In genomic region chrX:30577362-30577961, GRCh38 we compare ENCODE assay signal across 1 cellular context.
A peak's percentile ranks its signal among the peaks of the same experiment; 100 is the strongest.
TF ChIP-seq lines count a peak whose summit lies in the region.

Gene TASL (minus strand): TSS chrX:30577766. CDS start chrX:30560355, 17,411 bp downstream.

TF ChIP-seq in GM12878, 131 proteins besides CTCF, POLR2A, EP300 and RAD21 (continued from another document and continues in another):
- TF ChIP-seq KAT2A (conservative IDR thresholded peaks at IDR 0.05; ENCODE audit: control insufficient read depth, low read depth, low read length) (no peak), STAT1 (conservative IDR thresholded peaks at IDR 0.05) (no peak), NFXL1 (IDR thresholded peaks at IDR 0.05; ENCODE audit: borderline replicate concordance) (no peak), BCL11A (IDR thresholded peaks at IDR 0.05; ENCODE audit: low read depth, low read length) (peak; percentile 86), ZNF687 (IDR thresholded peaks at IDR 0.05) (peak; percentile 57), CREB1 (IDR thresholded peaks at IDR 0.05; ENCODE audit: low read depth) (no peak; the same call in 1 of the 2 replicates), ATF7 (IDR thresholded peaks at IDR 0.05; ENCODE audit: low read depth) (peak; percentile 67), CBX5 (IDR thresholded peaks at IDR 0.05; ENCODE audit: low read depth) (peak; percentile 83; the same call in 1 of the 2 replicates), HCFC1 (IDR thresholded peaks at IDR 0.05; ENCODE audit: low read length) (no peak), KLF5 (IDR thresholded peaks at IDR 0.05; ENCODE audit: partially characterized antibody) (no peak), SUPT20H (IDR thresholded peaks at IDR 0.05; ENCODE audit: borderline replicate concordance, control insufficient read depth, low read depth, low read length) (no peak), PRDM15 (CRISPR knock-in tag; IDR thresholded peaks at IDR 0.05) (no peak), WRNIP1 (IDR thresholded peaks at IDR 0.05; ENCODE audit: borderline replicate concordance, low read depth, low read length) (no peak), POU2F2 (IDR thresholded peaks at IDR 0.05; ENCODE audit: borderline replicate concordance, low read depth, low read length) (peak; percentile 67; the same call in 1 of the 3 replicates), MTA3 (IDR thresholded peaks at IDR 0.05; ENCODE audit: borderline replicate concordance, low read length) (no peak), RBBP5 (conservative IDR thresholded peaks at IDR 0.05) (no peak), SP1 (IDR thresholded peaks at IDR 0.05; ENCODE audit: low read depth, low read length) (peak; percentile 74), TBL1XR1 (IDR thresholded peaks at IDR 0.05; ENCODE audit: low read depth, low read length) (peak; percentile 89), NFIC (IDR thresholded peaks at IDR 0.05; ENCODE audit: low read depth, low read length) (peak; percentile 90), PAX5 (IDR thresholded peaks at IDR 0.05; ENCODE audit: borderline replicate concordance, low read depth, low read length) (peak; percentile 80; the same call in 1 of the 2 replicates), FOXM1 (IDR thresholded peaks at IDR 0.05; ENCODE audit: low read depth, low read length) (peak; percentile 92), BHLHE40 (IDR thresholded peaks at IDR 0.05; ENCODE audit: borderline replicate concordance in 1 of 2, low read depth in 2 of 2, low read length in 1 of 2) (peak; percentile 38 to 63; a peak in 2 of 4 replicates), IRF3 (IDR thresholded peaks at IDR 0.05) (no peak), E2F4 (IDR thresholded peaks at IDR 0.05; ENCODE audit: low read depth, low read length) (no peak), DPF2 (IDR thresholded peaks at IDR 0.05) (peak; percentile 62; the same call in 1 of the 2 replicates), USF2 (IDR thresholded peaks at IDR 0.05; ENCODE audit: borderline replicate concordance, low read depth, low read length) (no peak), STAT3 (IDR thresholded peaks at IDR 0.05; ENCODE audit: low read depth, low read length) (no peak), ATF3 (IDR thresholded peaks at IDR 0.05; ENCODE audit: borderline replicate concordance, extremely low read depth, low read depth, low read length) (no peak), ZBED1 (IDR thresholded peaks at IDR 0.05; ENCODE audit: borderline replicate concordance) (peak; percentile 23; the same call in 1 of the 2 replicates), ASH2L (IDR thresholded peaks at IDR 0.05; ENCODE audit: borderline replicate concordance, low read depth) (0 out of 2 replicates have a peak, but pooled peaks have one; percentile 54), NRF1 (conservative IDR thresholded peaks at IDR 0.05; ENCODE audit: low read depth, low read length) (no peak), SPI1 (IDR thresholded peaks at IDR 0.05; ENCODE audit: borderline replicate concordance, insufficient read depth, low read depth, low read length) (peak; percentile 52; the same call in 1 of the 2 replicates), ZBTB11 (CRISPR knock-in tag; IDR thresholded peaks at IDR 0.05) (no peak), CBX3 (IDR thresholded peaks at IDR 0.05; ENCODE audit: borderline replicate concordance, low read depth) (no peak), CUX1 (IDR thresholded peaks at IDR 0.05; ENCODE audit: insufficient replicate concordance, low read depth, low read length) (peak; percentile 57)
